11 cellular contexts compared by ENCODE assay signal in the genomic region with DNA sequence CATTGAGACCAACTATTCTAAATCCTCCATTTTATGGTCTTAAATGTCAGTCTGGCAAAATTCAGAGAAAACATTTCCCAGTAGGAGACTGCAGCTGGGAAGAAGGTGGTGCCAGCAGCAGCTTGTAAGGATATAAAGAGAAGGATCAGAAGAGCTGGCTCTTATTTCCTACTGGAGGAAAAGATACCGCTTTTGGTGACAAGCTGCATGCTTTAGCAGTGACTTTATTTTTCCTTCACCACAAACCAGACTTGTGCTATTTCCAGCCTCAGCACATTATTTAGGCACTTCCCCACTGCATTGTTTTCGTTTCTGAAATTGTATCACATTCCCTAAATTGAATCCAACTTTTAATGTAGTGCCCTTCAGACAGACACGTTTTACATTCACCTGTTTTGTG. TPM values are rescaled to one million over a fixed set of nuclear protein-coding genes. Genes with fewer than 3 reads are reported as not detected.
DNase-seq lines count a peak whose midpoint lies in the region; ATAC-seq lines count a peak whose summit lies in the region.
"Had no signal": no experiment of that assay in that cellular context is flagged by ENCODE, and none has a peak within 500 bp of the region (broad histone marks: within the 10 kb centered on the region; RNA-seq: fewer than 3 reads in every experiment).

No MANE protein-coding gene starts in this region.

- peaks cover 92% of the 10 kb centered on the region for H3K4me1 Mint-ChIP-seq in stimulated activated naive CD8-positive, alpha-beta T cell treated with anti-CD3 and anti-CD28 coated beads, Interleukin-15, Interleukin-2, amounts not matched to agents 100 ng/mL and 50 ng/mL, for 24 hours (ENCODE audit: low read depth)
- H3K4me1 Mint-ChIP-seq in activated T-helper 17 cell treated with anti-CD3 and anti-CD28 coated beads, Interleukin-2, amount 50 U/mL, for 72 hours, result peaks cover 41% of the 10 kb centered on the region

- peaks cover 0 to 10% of the 10 kb centered on the region in 2 donors for H3K4me1 ChIP-seq in aorta (ENCODE audit: control insufficient read depth in 1 of 2, insufficient read depth in 2 of 2, low read length in 2 of 2)

- H3K9me3 ChIP-seq in aorta (ENCODE audit: control insufficient read depth, low read length), result no peaks in the 10 kb centered on the region

- WGBS in aorta, 2 donors, result 2 to 3% methylated on average over 3 of the region's 3 CpGs

- H3K27ac ChIP-seq in aorta (ENCODE audit: low read depth in 1 of 2, low read length in 2 of 2), result peak overlapping the region in 1 of 2 donors; percentile 40

- H3K36me3 ChIP-seq in aorta (ENCODE audit: control insufficient read depth in 1 of 2, insufficient read depth in 2 of 2, low read length in 1 of 2), result no peaks in the 10 kb centered on the region

- intact Hi-C loops in left ventricle myocardium superior (cut with micrococcal nuclease), result no loop called here
- intact Hi-C loops in aorta (cut with DNase I), result no loop called here

- no peaks in the 10 kb centered on the region for H3K9me3 Mint-ChIP-seq in stimulated activated naive CD8-positive, alpha-beta T cell treated with anti-CD3 and anti-CD28 coated beads, Interleukin-15, Interleukin-2, amounts not matched to agents 100 ng/mL and 50 ng/mL, for 24 hours
- no peaks in the 10 kb centered on the region for H3K9me3 Mint-ChIP-seq in activated T-helper 17 cell treated with anti-CD3 and anti-CD28 coated beads, Interleukin-2, amount 50 U/mL, for 72 hours
- H3K9me3 Mint-ChIP-seq: naive thymus-derived CD4-positive, alpha-beta T cell had no signal

- no peaks in the 10 kb centered on the region for H3K27me3 ChIP-seq in aorta (ENCODE audit: control insufficient read depth in 1 of 2, insufficient read depth in 2 of 2, low read length in 1 of 2)

- H3K4me3 ChIP-seq in aorta (ENCODE audit: low read length in 2 of 2), result peak overlapping the region in 1 of 2 donors; percentile 32

- H3K4me3 Mint-ChIP-seq in stimulated activated naive CD8-positive, alpha-beta T cell treated with anti-CD3 and anti-CD28 coated beads, Interleukin-15, Interleukin-2, amounts not matched to agents 100 ng/mL and 50 ng/mL, for 24 hours, result no peak overlapping the region
- H3K4me3 Mint-ChIP-seq in activated T-helper 17 cell treated with anti-CD3 and anti-CD28 coated beads, Interleukin-2, amount 50 U/mL, for 72 hours, result no peak overlapping the region

- ATAC-seq in stimulated activated naive CD8-positive, alpha-beta T cell treated with anti-CD3 and anti-CD28 coated beads, Interleukin-15, Interleukin-2, amounts not matched to agents 100 U/mL and 50 U/mL, for 24 hours, result no peak
- ATAC-seq in activated T-helper 17 cell treated with anti-CD3 and anti-CD28 coated beads, Interleukin-2, amount 50 U/mL, for 72 hours (replicated peaks), result no peak
- ATAC-seq in left ventricle myocardium superior, result peak; percentile 72
- ATAC-seq in aorta (ENCODE audit: low FRiP score), result peak; percentile 68
- ATAC-seq in HG02840 (IDR thresholded peaks at IDR 0.05; ENCODE audit: low FRiP score, unreplicated experiment), result no peak
- no peak for ATAC-seq in HG03342 (IDR thresholded peaks at IDR 0.05; ENCODE audit: unreplicated experiment)
- no peak for ATAC-seq in HG03457 (IDR thresholded peaks at IDR 0.05; ENCODE audit: unreplicated experiment)
- ATAC-seq: naive thymus-derived CD4-positive, alpha-beta T cell had no signal

- DNase-seq in stimulated activated naive CD8-positive, alpha-beta T cell treated with anti-CD3 and anti-CD28 coated beads, Interleukin-15, Interleukin-2, amounts not matched to agents 100 U/mL and 50 U/mL, for 24 hours, result no peak
- no peak for DNase-seq in left ventricle myocardium superior
- no peak for DNase-seq in aorta
- DNase-seq: DMS79; GOT3; naive thymus-derived CD4-positive, alpha-beta T cell had no signal

- peaks cover 6% of the 10 kb centered on the region for H3K36me3 Mint-ChIP-seq in stimulated activated naive CD8-positive, alpha-beta T cell treated with anti-CD3 and anti-CD28 coated beads, Interleukin-15, Interleukin-2, amounts not matched to agents 100 ng/mL and 50 ng/mL, for 24 hours (ENCODE audit: low read depth)
- H3K36me3 Mint-ChIP-seq in activated T-helper 17 cell treated with anti-CD3 and anti-CD28 coated beads, Interleukin-2, amount 50 U/mL, for 72 hours (ENCODE audit: low read depth), result peaks cover 10% of the 10 kb centered on the region

- H3K27ac Mint-ChIP-seq in stimulated activated naive CD8-positive, alpha-beta T cell treated with anti-CD3 and anti-CD28 coated beads, Interleukin-15, Interleukin-2, amounts not matched to agents 100 ng/mL and 50 ng/mL, for 24 hours, result peak overlapping the region; percentile 74
- peak overlapping the region; percentile 36 for H3K27ac Mint-ChIP-seq in activated T-helper 17 cell treated with anti-CD3 and anti-CD28 coated beads, Interleukin-2, amount 50 U/mL, for 72 hours

- no peaks in the 10 kb centered on the region for H3K27me3 Mint-ChIP-seq in stimulated activated naive CD8-positive, alpha-beta T cell treated with anti-CD3 and anti-CD28 coated beads, Interleukin-15, Interleukin-2, amounts not matched to agents 100 ng/mL and 50 ng/mL, for 24 hours
- no peaks in the 10 kb centered on the region for H3K27me3 Mint-ChIP-seq in activated T-helper 17 cell treated with anti-CD3 and anti-CD28 coated beads, Interleukin-2, amount 50 U/mL, for 72 hours
- H3K27me3 Mint-ChIP-seq: naive thymus-derived CD4-positive, alpha-beta T cell had no signal

RNA-seq across cellular contexts. Expression of gene RNF11, which starts 28.4 kb away (rescaled TPM):
- total RNA-seq in activated T-helper 17 cell treated with anti-CD3 and anti-CD28 coated beads, Interleukin-2, amount 50 U/mL, for 72 hours, result 10 to 100 TPM; 23.6 to 30.3 TPM
- total RNA-seq in left ventricle myocardium superior (118 TPM), aorta (100 to 1,000 TPM; 116 to 151 TPM)
- 100 to 1,000 TPM; 110 to 168 TPM for polyA plus RNA-seq in aorta

Comparison
In these comparisons a context has a peak if more than half of its experiments do, and no peak if none do; other contexts are left out.
1. ATAC-seq: peak in left ventricle myocardium superior (single experiment) and aorta (single experiment); none in stimulated activated naive CD8-positive, alpha-beta T cell treated with anti-CD3 and anti-CD28 coated beads, Interleukin-15, Interleukin-2, amounts not matched to agents 100 U/mL and 50 U/mL, for 24 hours (single experiment), activated T-helper 17 cell treated with anti-CD3 and anti-CD28 coated beads, Interleukin-2, amount 50 U/mL, for 72 hours (single experiment), HG02840 (single experiment), HG03342 (single experiment) and HG03457 (single experiment).